Comparison of ENCODE assay signal across 8 cellular contexts in the genomic region with DNA sequence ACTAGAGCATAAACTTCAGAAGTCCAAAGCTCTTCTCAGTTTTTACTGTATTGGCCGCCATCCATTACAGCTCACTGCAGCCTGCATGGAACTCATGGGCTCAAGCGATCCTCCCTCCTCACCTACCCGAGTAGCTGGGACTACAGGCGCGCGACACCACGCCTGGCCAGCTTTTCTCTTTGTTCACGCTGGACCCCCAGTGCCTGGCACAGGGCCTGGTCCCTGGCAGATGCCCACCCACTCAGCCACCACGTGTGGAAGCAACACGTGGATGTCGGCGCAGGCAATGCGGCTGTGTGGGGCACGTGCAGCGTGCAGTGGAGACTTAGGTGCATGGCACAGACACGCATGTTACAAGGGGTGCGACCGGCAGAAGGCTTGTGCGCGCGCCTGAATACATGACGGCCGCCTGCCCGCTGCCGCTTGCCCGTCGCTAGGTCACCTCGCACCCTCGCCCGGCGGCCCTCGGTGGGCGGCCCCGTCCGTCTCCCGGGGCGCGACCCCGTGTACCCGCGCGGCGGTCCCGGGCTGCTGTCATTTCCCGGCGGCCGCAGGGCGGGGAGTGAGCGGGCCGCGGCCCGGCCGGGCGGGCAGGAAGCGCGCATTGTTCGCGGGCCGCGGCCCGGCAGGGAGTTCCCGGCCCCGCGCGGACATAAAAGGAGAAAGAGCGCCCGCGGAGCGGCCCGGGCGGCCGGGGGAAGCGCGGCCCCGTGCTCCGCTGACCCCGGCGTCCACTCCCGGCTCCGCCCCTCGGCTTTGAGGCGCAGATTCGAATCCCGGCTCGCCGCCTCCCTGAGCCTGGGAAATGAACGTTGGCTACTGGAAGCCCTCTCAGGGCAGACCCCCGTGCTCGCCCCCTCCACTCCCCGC. TPM values are rescaled to one million over a fixed set of nuclear protein-coding genes. Genes with fewer than 3 reads are reported as not detected.
DNase-seq lines count a peak whose midpoint lies in the region; ATAC-seq, FAIRE-seq and TF ChIP-seq lines count a peak whose summit lies in the region.

No MANE protein-coding gene starts in this region.

- H2AFZ ChIP-seq in keratinocyte (ENCODE audit: control insufficient read depth, low read length): peak overlapping the region; percentile 83

- no peaks in the 10 kb centered on the region for H3K79me2 ChIP-seq in keratinocyte (ENCODE audit: control insufficient read depth, insufficient read depth, low read length)

- no peaks in the 10 kb centered on the region for H4K20me1 ChIP-seq in keratinocyte (ENCODE audit: control insufficient read depth, extremely low read depth, insufficient read depth, low read length)

- no peaks in the 10 kb centered on the region for H3K9me1 ChIP-seq in keratinocyte (ENCODE audit: control insufficient read depth, extremely low read depth, insufficient read depth, low read length)

- H3K27ac ChIP-seq in brain microvascular endothelial cell (no peak overlapping the region), keratinocyte (ENCODE audit: control insufficient read depth, insufficient read depth, low read length) (no peak overlapping the region)

- no peaks in the 10 kb centered on the region for H3K36me3 ChIP-seq in brain microvascular endothelial cell (replicated peaks)
- H3K36me3 ChIP-seq in keratinocyte (ENCODE audit: control insufficient read depth in 2 of 2, extremely low read depth in 1 of 2, insufficient read depth in 2 of 2, low read length in 2 of 2): no peaks in the 10 kb centered on the region

- H3K4me1 ChIP-seq in keratinocyte (ENCODE audit: control insufficient read depth, extremely low read depth, insufficient read depth, low read length): peaks cover 6% of the 10 kb centered on the region

- H3K4me3 ChIP-seq in brain microvascular endothelial cell (ENCODE audit: low read depth, low read length) (peak overlapping the region; percentile 57), keratinocyte (ENCODE audit: control insufficient read depth in 2 of 3, extremely low read depth in 1 of 3, insufficient read depth in 2 of 3, low read depth in 1 of 3, low read length in 3 of 3) (peak overlapping the region; percentile 39 to 74 (median 65))

- peak overlapping the region; percentile 92 for H3K4me2 ChIP-seq in keratinocyte (ENCODE audit: control insufficient read depth, extremely low read depth, insufficient read depth, low read depth, low read length)

- in situ Hi-C loops in brain microvascular endothelial cell (cut with HindIII; ENCODE audit: low pct_ligation_motif_present, low sequenced_read_pairs): no loop called here

- H3K9me3 ChIP-seq in keratinocyte (ENCODE audit: control insufficient read depth, low read depth, low read length): no peaks in the 10 kb centered on the region

- H3K9ac ChIP-seq in keratinocyte (ENCODE audit: control insufficient read depth, extremely low read depth, insufficient read depth, low read length): peak overlapping the region; percentile 58

- no peak for ATAC-seq in HG03097 (IDR thresholded peaks at IDR 0.05; ENCODE audit: low FRiP score, unreplicated experiment)

- FAIRE-seq in keratinocyte (lab: Jason Lieb, UNC): no peak

- TF ChIP-seq CTCF in brain microvascular endothelial cell (IDR thresholded peaks at IDR 0.05; ENCODE audit: low read depth, low read length, missing control alignments): no peak
- TF ChIP-seq CTCF in keratinocyte (optimal IDR thresholded peaks at IDR 0.05 in 1 of 3, IDR thresholded peaks at IDR 0.05 in 1 of 3, conservative IDR thresholded peaks at IDR 0.05 in 1 of 3; ENCODE audit: extremely low read depth in 1 of 3, insufficient read depth in 2 of 3, low read length in 3 of 3): no peak

- dilution Hi-C loops in keratinocyte (cut with MboI; ENCODE audit: extremely low pct_ligation_motif_present, low sequenced_read_pairs): no loop called here

- H3K27me3 ChIP-seq in brain microvascular endothelial cell (replicated peaks) (no peaks in the 10 kb centered on the region), keratinocyte (ENCODE audit: control insufficient read depth, extremely low read depth, insufficient read depth, low read length) (peaks cover 5% of the 10 kb centered on the region)

- DNase-seq in D341Med (ENCODE audit: low spot score) (peak; percentile 59), LoVo (ENCODE audit: low spot score) (peak; percentile 29), brain microvascular endothelial cell (no peak), keratinocyte (ENCODE audit: low read depth, low spot score) (no peak), NCI-H2081 (lab: John Stamatoyannopoulos, UW) (no peak), NCI-H187 treated with DMSO at 0.1 percent for 48 hours (lab: John Stamatoyannopoulos, UW) (no peak)
- peak; percentile 20 for DNase-seq in stimulated activated CD4-positive, alpha-beta T cell treated with anti-CD3 and anti-CD28 coated beads, Interleukin-4, amount 100 ng/mL, for 1 hour

RNA-seq across cellular contexts. Expression of gene PTGS1, which starts 24.1 kb away (rescaled TPM):
- 2.4 to 4.5 TPM (median 4.0 TPM) in 3 replicates for polyA plus RNA-seq in keratinocyte
- polyA plus RNA-seq in keratinocyte (2011; ENCODE audit: low read depth): 0.05 TPM
- polyA plus RNA-seq in keratinocyte (2011; cell fraction: cytosol; rRNA removed): 1.8 and 2.0 TPM in 2 replicates
- polyA plus RNA-seq in keratinocyte (2011; cell fraction: nucleus; rRNA removed): 3.6 and 4.6 TPM in 2 replicates
- 0.49 and 3.2 TPM in 2 replicates for polyA plus RNA-seq in keratinocyte (2012; ENCODE audit: low replicate concordance)
- polyA minus RNA-seq in keratinocyte: 3.7 to 6.1 TPM (median 5.8 TPM) in 3 replicates
- 3.8 TPM for polyA minus RNA-seq in keratinocyte (2011; cell fraction: cytosol; rRNA and poly(A)+ RNA removed)
- 1.2 and 2.6 TPM in 2 replicates for polyA minus RNA-seq in keratinocyte (2011; cell fraction: nucleus; rRNA and poly(A)+ RNA removed)

Comparison
In these comparisons a context has a peak if more than half of its experiments do, and no peak if none do; other contexts are left out.
1. DNase-seq: peak in D341Med (single experiment), LoVo (single experiment) and stimulated activated CD4-positive, alpha-beta T cell treated with anti-CD3 and anti-CD28 coated beads, Interleukin-4, amount 100 ng/mL, for 1 hour (single experiment); none in brain microvascular endothelial cell (single experiment), keratinocyte (single experiment), NCI-H2081 (0 of 2) and NCI-H187 treated with DMSO at 0.1 percent for 48 hours (single experiment).